ENCODE assay signal across 15 cellular contexts in the genomic region with DNA sequence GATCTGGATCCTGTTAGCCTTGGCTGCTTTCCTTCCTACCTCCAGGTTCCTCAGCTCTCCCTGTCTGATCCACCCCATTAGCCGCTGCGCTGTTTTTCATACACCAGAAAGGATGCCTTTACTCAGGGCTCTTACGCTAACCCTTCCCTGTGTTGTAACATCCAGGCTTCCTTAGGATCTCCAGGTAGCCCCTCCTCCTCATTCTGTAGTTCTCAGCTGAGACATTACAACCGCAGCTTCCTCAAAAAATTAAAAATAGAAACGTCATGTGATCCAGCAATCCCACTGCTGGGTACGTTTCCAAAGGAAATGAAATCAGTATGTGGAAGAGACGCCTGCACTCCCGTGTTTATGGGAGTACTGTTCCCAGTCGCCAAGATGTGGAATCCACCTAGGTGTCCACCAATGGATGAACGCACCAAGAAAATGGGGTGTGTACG. TPM values are rescaled to one million over a fixed set of nuclear protein-coding genes. Genes with fewer than 3 reads are reported as not detected.
A peak's percentile ranks its signal among the peaks of the same experiment; 100 is the strongest.
DNase-seq lines count a peak whose midpoint lies in the region; ATAC-seq and TF ChIP-seq lines count a peak whose summit lies in the region.
"Had no signal": no experiment of that assay in that cellular context is flagged by ENCODE, and none has a peak within 500 bp of the region (broad histone marks: within the 10 kb centered on the region; RNA-seq: fewer than 3 reads in every experiment).

No MANE protein-coding gene starts in this region.

- H3K4me1 Mint-ChIP-seq in T-helper 17 cell, result peaks cover 11% of the 10 kb centered on the region
- H3K4me1 Mint-ChIP-seq: endodermal cell had no signal

- H3K27ac Mint-ChIP-seq in T-helper 17 cell, result no peak overlapping the region
- H3K27ac Mint-ChIP-seq: activated CD4-positive, alpha-beta memory T cell treated with anti-CD3 and anti-CD28 coated beads for 36 hours; activated naive CD4-positive, alpha-beta T cell treated with anti-CD3 and anti-CD28 coated beads for 36 hours; endodermal cell had no signal

- peak; percentile 47 for DNase-seq in Daoy (ENCODE audit: low read depth)
- peak; percentile 55 for DNase-seq in NOMO-1 treated with DMSO at 0.1 percent for 48 hours (lab: John Stamatoyannopoulos, UW; ENCODE audit: unreplicated experiment)
- DNase-seq in fibroblast of pulmonary artery (ENCODE audit: low read depth), result peak; percentile 94
- DNase-seq in psoas muscle, result no peak
- DNase-seq in T-helper 17 cell, result no peak
- DNase-seq in NCI-H1105 treated with DMSO at 0.1 percent for 48 hours (lab: John Stamatoyannopoulos, UW), result no peak
- DNase-seq: activated CD4-positive, alpha-beta memory T cell treated with anti-CD3 and anti-CD28 coated beads for 36 hours; activated naive CD4-positive, alpha-beta T cell treated with anti-CD3 and anti-CD28 coated beads for 36 hours; endodermal cell; NCI-H345; SW 1271 had no signal

- H3K4me3 ChIP-seq in fibroblast of pulmonary artery (replicated peaks; ENCODE audit: low read depth, low read length), result no peak overlapping the region
- no peak overlapping the region for H3K4me3 ChIP-seq in psoas muscle
- H3K4me3 ChIP-seq: vagina had no signal

- no peaks in the 10 kb centered on the region for H3K4me1 ChIP-seq in psoas muscle
- H3K4me1 ChIP-seq: vagina had no signal

- no peak overlapping the region for H3K4me3 Mint-ChIP-seq in T-helper 17 cell
- H3K4me3 Mint-ChIP-seq: activated CD4-positive, alpha-beta memory T cell treated with anti-CD3 and anti-CD28 coated beads for 36 hours; activated naive CD4-positive, alpha-beta T cell treated with anti-CD3 and anti-CD28 coated beads for 36 hours; endodermal cell had no signal

- peak overlapping the region; percentile 41 for H3K27ac ChIP-seq in psoas muscle
- H3K27ac ChIP-seq: vagina had no signal

- ATAC-seq in psoas muscle (peak in 2 of 4 donors; percentile 36 to 37), GM21367 (IDR thresholded peaks at IDR 0.05; ENCODE audit: unreplicated experiment) (no peak), T-helper 17 cell (no peak), GM19467 (IDR thresholded peaks at IDR 0.05; ENCODE audit: unreplicated experiment) (no peak)

- intact Hi-C loops in psoas muscle (cut with DNase I), result no loop called here

- H3K27me3 ChIP-seq in psoas muscle (ENCODE audit: insufficient read depth in 3 of 3, low read length in 2 of 3), result no peaks in the 10 kb centered on the region
- H3K27me3 ChIP-seq: vagina had no signal

- no peaks in the 10 kb centered on the region for H3K36me3 Mint-ChIP-seq in T-helper 17 cell (ENCODE audit: low read depth)
- H3K36me3 Mint-ChIP-seq: activated CD4-positive, alpha-beta memory T cell treated with anti-CD3 and anti-CD28 coated beads for 36 hours had no signal

- 48 to 59% (median 55%) methylated on average over 11 of the region's 11 CpGs for WGBS in psoas muscle, 3 donors

- H3K27me3 Mint-ChIP-seq in T-helper 17 cell, result peaks cover 36% of the 10 kb centered on the region

- H3K9me3 ChIP-seq in psoas muscle, result no peaks in the 10 kb centered on the region
- no peaks in the 10 kb centered on the region for H3K9me3 ChIP-seq in T-helper 17 cell (ENCODE audit: control insufficient read depth, low read length, poor library complexity, severe bottlenecking)
- H3K9me3 ChIP-seq: vagina had no signal

- TF ChIP-seq CTCF in fibroblast of pulmonary artery (IDR thresholded peaks at IDR 0.05; ENCODE audit: low read length, missing control alignments), result no peak
- TF ChIP-seq CTCF in psoas muscle (IDR thresholded peaks at IDR 0.05), result no peak

- H3K36me3 ChIP-seq in psoas muscle (ENCODE audit: insufficient read depth in 1 of 2, low read depth in 1 of 2), result no peaks in the 10 kb centered on the region
- H3K36me3 ChIP-seq: vagina had no signal

RNA-seq across cellular contexts. Expression of gene MYADM, which starts 18.4 kb away (rescaled TPM):
- 11.2 and 19.0 TPM in 2 replicates for total RNA-seq in Daoy (2014; rRNA removed; shearing (Covaris generic))
- total RNA-seq in psoas muscle (10 to 100 TPM; 17.0 to 23.3 (median 20.3) TPM), T-helper 17 cell (100 to 1,000 TPM; 392 to 670 TPM)
- 10 to 100 TPM in 1 of 3 donors, 1 to 10 TPM in 2; 5.5 to 17.2 (median 7.7) TPM for polyA plus RNA-seq in psoas muscle

RNA-seq across cellular contexts. Expression of gene NLRP12, which starts 25.1 kb away (rescaled TPM):
- total RNA-seq in Daoy (2014; rRNA removed; shearing (Covaris generic)), result not detected in 2 replicates
- total RNA-seq in psoas muscle (under 1 TPM; 0.16 to 0.44 (median 0.21) TPM), T-helper 17 cell (under 1 TPM; 0.34 to 0.57 TPM)
- polyA plus RNA-seq in psoas muscle, result under 1 TPM; 0.04 to 0.17 (median 0.05) TPM
- total RNA-seq: activated CD4-positive, alpha-beta memory T cell treated with anti-CD3 and anti-CD28 coated beads for 36 hours; activated naive CD4-positive, alpha-beta T cell treated with anti-CD3 and anti-CD28 coated beads for 36 hours had no signal

RNA-seq across cellular contexts. Expression of gene PRKCG, which starts 32.7 kb away (rescaled TPM):
- not detected in 2 replicates for total RNA-seq in Daoy (2014; rRNA removed; shearing (Covaris generic))
- total RNA-seq in psoas muscle (not detected), T-helper 17 cell (1 to 10 TPM; 1.1 to 1.4 TPM)
- polyA plus RNA-seq in psoas muscle, result under 1 TPM in 1 of 3 donors, not detected in 2; 0.01 TPM
- total RNA-seq: activated CD4-positive, alpha-beta memory T cell treated with anti-CD3 and anti-CD28 coated beads for 36 hours; activated naive CD4-positive, alpha-beta T cell treated with anti-CD3 and anti-CD28 coated beads for 36 hours; kidney; vagina had no signal

RNA-seq across cellular contexts. Expression of gene CACNG7, which starts 59.8 kb away (rescaled TPM):
- 0.29 and 0.54 TPM in 2 replicates for total RNA-seq in Daoy (2014; rRNA removed; shearing (Covaris generic))
- total RNA-seq in psoas muscle (not detected), T-helper 17 cell (not detected)
- under 1 TPM in 1 of 3 donors, not detected in 2; 0.05 TPM for polyA plus RNA-seq in psoas muscle
- total RNA-seq: activated CD4-positive, alpha-beta memory T cell treated with anti-CD3 and anti-CD28 coated beads for 36 hours; activated naive CD4-positive, alpha-beta T cell treated with anti-CD3 and anti-CD28 coated beads for 36 hours; kidney; vagina had no signal

Comparison
In these comparisons a context has a peak if more than half of its experiments do, and no peak if none do; other contexts are left out.
1. DNase-seq: peak in Daoy (single experiment), NOMO-1 treated with DMSO at 0.1 percent for 48 hours (single experiment) and fibroblast of pulmonary artery (single experiment); none in psoas muscle (0 of 2), T-helper 17 cell (0 of 3) and NCI-H1105 treated with DMSO at 0.1 percent for 48 hours (single experiment).
2. RNA of gene MYADM, which starts 18.4 kb away (total RNA-seq): 392 to 670 TPM in T-helper 17 cell; 17.0 to 23.3 TPM in psoas muscle and 11.2 to 19.0 TPM in Daoy; every median in the first group is over 10 times any median in the second.